1 cellular context compared by ENCODE assay signal in genomic region chr5:135973323-135974018, GRCh38.
TF ChIP-seq lines count a peak whose summit lies in the region.

No MANE protein-coding gene starts in this region.

TF ChIP-seq in HepG2, 621 proteins besides CTCF, POLR2A, EP300 and RAD21 (continued from another document and continues in another):
- peak; percentile 100 for TF ChIP-seq PAXIP1 (CRISPR knock-in tag; conservative IDR thresholded peaks at IDR 0.05)
- peak; percentile 92; the same call in 1 of the 2 replicates for TF ChIP-seq ZBTB10 (CRISPR knock-in tag; IDR thresholded peaks at IDR 0.05; ENCODE audit: borderline replicate concordance)
- TF ChIP-seq ELF4 (CRISPR knock-in tag; IDR thresholded peaks at IDR 0.05; ENCODE audit: borderline replicate concordance): no peak
- peak; percentile 89 for TF ChIP-seq NKX3-1 (CRISPR knock-in tag; IDR thresholded peaks at IDR 0.05)
- peak; percentile 80; the same call in 1 of the 2 replicates for TF ChIP-seq ZBTB20 (CRISPR knock-in tag; IDR thresholded peaks at IDR 0.05; ENCODE audit: borderline replicate concordance, low read depth)
- TF ChIP-seq ZNF687 (CRISPR knock-in tag; IDR thresholded peaks at IDR 0.05): no peak
- TF ChIP-seq ERF (CRISPR knock-in tag; IDR thresholded peaks at IDR 0.05): peak; percentile 89
- TF ChIP-seq GLI4 (CRISPR knock-in tag; IDR thresholded peaks at IDR 0.05; ENCODE audit: borderline replicate concordance): no peak
- peak; percentile 79 for TF ChIP-seq JUND (CRISPR knock-in tag; IDR thresholded peaks at IDR 0.05)
- no peak for TF ChIP-seq KIAA2018 (CRISPR knock-in tag; IDR thresholded peaks at IDR 0.05; ENCODE audit: borderline replicate concordance)
- TF ChIP-seq MYC (CRISPR knock-in tag; IDR thresholded peaks at IDR 0.05; ENCODE audit: borderline replicate concordance): peak; percentile 88
- peak in 1 of 2 experiments; percentile 83; a peak in 1 of 4 replicates for TF ChIP-seq HMGXB4 (CRISPR knock-in tag; IDR thresholded peaks at IDR 0.05; ENCODE audit: borderline replicate concordance in 1 of 2, low read depth in 1 of 2)
- TF ChIP-seq RERE (CRISPR knock-in tag; IDR thresholded peaks at IDR 0.05; ENCODE audit: low read depth): peak; percentile 89; the same call in 1 of the 2 replicates
- peak; percentile 54; the same call in 1 of the 2 replicates for TF ChIP-seq DRAP1 (CRISPR knock-in tag; IDR thresholded peaks at IDR 0.05)
- TF ChIP-seq NFE2L1 (CRISPR knock-in tag; IDR thresholded peaks at IDR 0.05; ENCODE audit: borderline replicate concordance): no peak
- no peak for TF ChIP-seq ZNF570 (CRISPR knock-in tag; IDR thresholded peaks at IDR 0.05; ENCODE audit: borderline replicate concordance)
- peak; percentile 96 for TF ChIP-seq EHMT2 (IDR thresholded peaks at IDR 0.05; ENCODE audit: borderline replicate concordance, low read depth, low read length)
- TF ChIP-seq ZSCAN9 (CRISPR knock-in tag; IDR thresholded peaks at IDR 0.05; ENCODE audit: borderline replicate concordance): peak; percentile 98
- peak; percentile 84; the same call in 1 of the 2 replicates for TF ChIP-seq ZNF788 (CRISPR knock-in tag; IDR thresholded peaks at IDR 0.05; ENCODE audit: borderline replicate concordance)
- TF ChIP-seq SP4 (CRISPR knock-in tag; IDR thresholded peaks at IDR 0.05): peak; percentile 65; the same call in 1 of the 2 replicates
